ENCODE assay signal across 8 cellular contexts in the genomic region with DNA sequence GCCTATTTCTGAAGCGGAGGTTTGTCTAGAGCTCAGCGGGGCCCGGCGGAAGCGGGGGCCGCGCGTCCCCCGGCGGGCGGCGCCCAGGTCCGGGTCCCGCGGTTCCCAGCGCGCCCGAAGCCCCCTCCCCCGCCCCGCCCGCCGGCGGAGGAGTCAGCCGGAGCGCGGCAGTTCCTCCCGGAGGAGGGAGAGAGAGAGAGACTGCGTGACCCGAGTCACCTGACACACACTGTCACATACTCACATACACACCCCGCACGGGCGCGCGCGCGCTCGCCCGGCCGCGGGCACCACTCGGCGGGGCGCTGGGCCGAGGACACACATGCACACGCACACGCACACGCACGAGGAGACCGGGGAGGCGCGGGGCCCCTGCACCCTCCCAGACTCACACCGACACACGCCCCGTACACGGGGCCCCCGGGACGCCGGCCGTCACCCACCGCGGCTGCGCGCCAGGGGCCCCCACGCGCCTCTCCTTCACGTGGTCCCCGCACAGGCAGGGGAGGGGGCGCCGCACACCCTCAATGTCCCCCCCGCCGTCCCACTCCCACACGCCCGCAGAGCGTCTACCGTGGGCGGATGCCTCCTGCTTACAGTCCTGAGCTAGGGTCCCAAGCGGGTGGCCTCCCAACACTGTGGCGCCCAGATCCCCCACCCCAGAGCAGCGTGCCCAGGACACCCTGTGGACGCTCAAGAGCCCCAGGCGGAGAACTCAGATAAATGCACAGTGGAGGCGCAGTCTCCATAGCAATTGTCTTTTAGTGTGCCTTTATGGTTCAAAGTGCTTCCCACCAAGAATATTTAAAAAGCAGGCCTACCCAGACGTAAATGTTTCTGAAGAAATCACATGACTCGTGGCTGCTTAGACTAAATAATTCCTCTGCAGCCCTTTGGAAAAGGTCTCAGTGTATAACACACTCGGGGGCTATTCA. TPM values are rescaled to one million over a fixed set of nuclear protein-coding genes. Genes with fewer than 3 reads are reported as not detected.
DNase-seq lines count a peak whose midpoint lies in the region; ATAC-seq lines count a peak whose summit lies in the region.

A gene with protein sequence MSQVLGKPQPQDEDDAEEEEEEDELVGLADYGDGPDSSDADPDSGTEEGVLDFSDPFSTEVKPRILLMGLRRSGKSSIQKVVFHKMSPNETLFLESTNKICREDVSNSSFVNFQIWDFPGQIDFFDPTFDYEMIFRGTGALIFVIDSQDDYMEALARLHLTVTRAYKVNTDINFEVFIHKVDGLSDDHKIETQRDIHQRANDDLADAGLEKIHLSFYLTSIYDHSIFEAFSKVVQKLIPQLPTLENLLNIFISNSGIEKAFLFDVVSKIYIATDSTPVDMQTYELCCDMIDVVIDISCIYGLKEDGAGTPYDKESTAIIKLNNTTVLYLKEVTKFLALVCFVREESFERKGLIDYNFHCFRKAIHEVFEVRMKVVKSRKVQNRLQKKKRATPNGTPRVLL (minus strand): TSS at position 203 of the 935 bp plus-strand sequence. CDS start 280 bp downstream, outside the sequence.

- peak within 1 kb of the TSS; percentile 89 for H3K4me3 Mint-ChIP-seq in activated CD4-positive, alpha-beta memory T cell treated with anti-CD3 and anti-CD28 coated beads, Interleukin-2, amount 10 ng/mL, durations not matched to agents 7 days and 5 days

- H2AFZ ChIP-seq in ACC112 (ENCODE audit: low read length, unreplicated experiment): peak within 1 kb of the TSS; percentile 23

- POLR2A ChIA-PET in activated CD4-positive, alpha-beta memory T cell treated with anti-CD3 and anti-CD28 coated beads, Interleukin-2, amount 10 ng/mL, durations not matched to agents 7 days and 5 days (lab: Charles Lee): interaction anchor here (1.0 to 3.0 kb wide), 6 partner anchors 36 to 332 kb away, joined by 3 to 12 read pairs (median 6); a partner anchor contains a TSS

- no peaks in the 10 kb centered on the region for H3K36me3 Mint-ChIP-seq in activated CD4-positive, alpha-beta memory T cell treated with anti-CD3 and anti-CD28 coated beads, Interleukin-2, amount 10 ng/mL, durations not matched to agents 7 days and 5 days (ENCODE audit: low read depth)

- no peak within 1 kb of the TSS for H3K27ac ChIP-seq in ACC112 (ENCODE audit: low read depth, low read length)

- ATAC-seq in GM18858 (IDR thresholded peaks at IDR 0.05; ENCODE audit: unreplicated experiment) (peak; percentile 74), HG03095 (IDR thresholded peaks at IDR 0.05; ENCODE audit: unreplicated experiment) (peak; percentile 83)

- peaks cover 18% of the 10 kb centered on the region for H3K4me1 Mint-ChIP-seq in activated CD4-positive, alpha-beta memory T cell treated with anti-CD3 and anti-CD28 coated beads, Interleukin-2, amount 10 ng/mL, durations not matched to agents 7 days and 5 days

- no peaks in the 10 kb centered on the region for H3K79me2 ChIP-seq in ACC112 (ENCODE audit: control insufficient read depth, insufficient read depth, low read length, unreplicated experiment)

- no peak within 1 kb of the TSS for H3K27ac Mint-ChIP-seq in activated CD4-positive, alpha-beta memory T cell treated with anti-CD3 and anti-CD28 coated beads, Interleukin-2, amount 10 ng/mL, durations not matched to agents 7 days and 5 days

- no peaks in the 10 kb centered on the region for H3K4me1 ChIP-seq in ACC112 (ENCODE audit: control insufficient read depth, insufficient read depth, low read length, unreplicated experiment)

- H3K36me3 ChIP-seq in ACC112 (ENCODE audit: insufficient read depth, low read length): no peaks in the 10 kb centered on the region

- peaks cover 46% of the 10 kb centered on the region for H3K27me3 Mint-ChIP-seq in activated CD4-positive, alpha-beta memory T cell treated with anti-CD3 and anti-CD28 coated beads, Interleukin-2, amount 10 ng/mL, durations not matched to agents 7 days and 5 days

- H3K27me3 ChIP-seq in ACC112 (ENCODE audit: insufficient read depth, low read length): peaks cover 94% of the 10 kb centered on the region

- peak; percentile 84 for DNase-seq in NCI-H345 (lab: John Stamatoyannopoulos, UW)
- peak; percentile 70 for DNase-seq in activated CD4-positive, alpha-beta memory T cell treated with anti-CD3 and anti-CD28 coated beads, Interleukin-2, amount 10 ng/mL, durations not matched to agents 7 days and 5 days
- peak; percentile 26 for DNase-seq in effector CD4-positive, alpha-beta T cell
- peak; percentile 90 for DNase-seq in mesenteric fat pad (ENCODE audit: low spot score)
- DNase-seq in stimulated activated CD8-positive, alpha-beta memory T cell treated with anti-CD3 and anti-CD28 coated beads, Interleukin-4, amount 100 ng/mL, for 24 hours (ENCODE audit: low read depth): peak; percentile 35

- no peaks in the 10 kb centered on the region for H3K9me3 Mint-ChIP-seq in activated CD4-positive, alpha-beta memory T cell treated with anti-CD3 and anti-CD28 coated beads, Interleukin-2, amount 10 ng/mL, durations not matched to agents 7 days and 5 days

- peak within 1 kb of the TSS; percentile 70 for H3K4me3 ChIP-seq in ACC112 (ENCODE audit: low read depth, low read length)

- CTCF ChIA-PET in activated CD4-positive, alpha-beta memory T cell treated with anti-CD3 and anti-CD28 coated beads, Interleukin-2, amount 10 ng/mL, durations not matched to agents 7 days and 5 days (lab: Charles Lee): interaction anchor here (1.2 to 1.8 kb wide), 5 partner anchors 18 to 197 kb away, joined by 3 to 8 read pairs (median 5); no protein-coding TSS in a partner anchor

RNA-seq across cellular contexts. Expression of the gene that starts here (rescaled TPM):
- 10 to 100 TPM; 11.3 to 11.6 TPM for total RNA-seq in activated CD4-positive, alpha-beta memory T cell treated with anti-CD3 and anti-CD28 coated beads, Interleukin-2, amount 10 ng/mL, durations not matched to agents 7 days and 5 days
- 28.7 TPM for total RNA-seq in mesenteric fat pad

Comparison
In these comparisons a context has a peak if more than half of its experiments do, and no peak if none do; other contexts are left out.
1. DNase-seq: peak in every context shown above with its lines; median percentile 90 in mesenteric fat pad; 84 in NCI-H345; 70 in activated CD4-positive, alpha-beta memory T cell treated with anti-CD3 and anti-CD28 coated beads, Interleukin-2, amount 10 ng/mL, durations not matched to agents 7 days and 5 days; 35 in stimulated activated CD8-positive, alpha-beta memory T cell treated with anti-CD3 and anti-CD28 coated beads, Interleukin-4, amount 100 ng/mL, for 24 hours; 26 in effector CD4-positive, alpha-beta T cell.